10 cellular contexts compared by ENCODE assay signal in genomic region chr2:108215794-108216211, GRCh38. TPM values are rescaled to one million over a fixed set of nuclear protein-coding genes. Genes with fewer than 3 reads are reported as not detected.
DNase-seq lines count a peak whose midpoint lies in the region; ATAC-seq and FAIRE-seq lines count a peak whose summit lies in the region.
"Had no signal": no experiment of that assay in that cellular context is flagged by ENCODE, and none has a peak within 500 bp of the region (broad histone marks: within the 10 kb centered on the region; RNA-seq: fewer than 3 reads in every experiment).

No MANE protein-coding gene starts in this region.

- DNase-seq in Caki2 (ENCODE audit: low read depth) (peak; percentile 64), SHP77 (lab: John Stamatoyannopoulos, UW) (peak; percentile 28 to 64), left cardiac atrium (peak; percentile 17), urothelium cell line (ENCODE audit: low spot score) (peak; percentile 65), middle frontal gyrus (ENCODE audit: extremely low spot score, low spot score) (no peak)
- DNase-seq in activated effector memory CD4-positive, alpha-beta T cell treated with anti-CD3 and anti-CD28 coated beads, Interleukin-2, amount 50 U/mL, for 16 hours, result no peak

- intact Hi-C loops in left cardiac atrium (cut with DNase I), result no loop called here

- ATAC-seq in HG03565 (IDR thresholded peaks at IDR 0.05; ENCODE audit: unreplicated experiment) (peak; percentile 60), left cardiac atrium (peak; percentile 32 to 65), HG02840 (IDR thresholded peaks at IDR 0.05; ENCODE audit: low FRiP score, unreplicated experiment) (no peak)

- in situ Hi-C loops in Caki2 (cut with HindIII; ENCODE audit: low pct_unique_long_range_greater_than_20kb, low sequenced_read_pairs), result no loop called here

- peak; percentile 48 for FAIRE-seq in urothelium cell line (lab: Jason Lieb, UNC)

RNA-seq across cellular contexts. Expression of gene SULT1C3, which starts 24.0 kb away (rescaled TPM):
- total RNA-seq in Caki2 (2014; rRNA removed; shearing (Covaris generic); ENCODE audit: low replicate concordance), result not detected in 2 replicates
- total RNA-seq in left cardiac atrium, result not detected
- total RNA-seq: glomerular endothelial cell, subcutaneous adipose tissue had no signal

Comparison
In these comparisons a context has a peak if more than half of its experiments do, and no peak if none do; other contexts are left out.
1. DNase-seq: peak in Caki2 (single experiment), SHP77 (2 of 2), left cardiac atrium (single experiment) and urothelium cell line (single experiment); none in activated effector memory CD4-positive, alpha-beta T cell treated with anti-CD3 and anti-CD28 coated beads, Interleukin-2, amount 50 U/mL, for 16 hours (single experiment) and middle frontal gyrus (single experiment).